Comparison of ENCODE assay signal across 1 cellular context in the genomic region with DNA sequence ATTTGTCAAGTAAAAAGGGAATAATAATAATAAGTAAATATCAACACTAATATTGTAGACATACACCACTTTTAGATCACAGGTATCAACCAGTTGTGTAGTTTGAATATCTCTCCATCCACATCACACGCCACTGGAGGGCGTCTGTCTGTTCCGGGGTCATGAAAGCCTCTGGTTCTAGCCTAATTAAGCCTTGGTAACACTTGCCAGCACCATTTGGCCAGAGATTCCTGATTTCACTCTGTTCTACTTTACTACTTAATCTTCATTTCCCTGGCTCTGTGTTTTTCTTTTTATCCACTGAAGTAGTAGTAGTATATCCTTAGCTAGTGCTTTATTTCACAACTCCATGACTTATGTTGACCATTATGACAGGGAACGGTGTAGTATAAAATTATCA.
TF ChIP-seq lines count a peak whose summit lies in the region.

No MANE protein-coding gene starts in this region.

TF ChIP-seq in H1, 55 proteins besides CTCF, POLR2A, EP300 and RAD21 (continued from another document):
- no peak for TF ChIP-seq SP1 (IDR thresholded peaks at IDR 0.05; ENCODE audit: low read depth, low read length)
TF ChIP-seq in H1: peak in this region for 0.
